In the genomic region with DNA sequence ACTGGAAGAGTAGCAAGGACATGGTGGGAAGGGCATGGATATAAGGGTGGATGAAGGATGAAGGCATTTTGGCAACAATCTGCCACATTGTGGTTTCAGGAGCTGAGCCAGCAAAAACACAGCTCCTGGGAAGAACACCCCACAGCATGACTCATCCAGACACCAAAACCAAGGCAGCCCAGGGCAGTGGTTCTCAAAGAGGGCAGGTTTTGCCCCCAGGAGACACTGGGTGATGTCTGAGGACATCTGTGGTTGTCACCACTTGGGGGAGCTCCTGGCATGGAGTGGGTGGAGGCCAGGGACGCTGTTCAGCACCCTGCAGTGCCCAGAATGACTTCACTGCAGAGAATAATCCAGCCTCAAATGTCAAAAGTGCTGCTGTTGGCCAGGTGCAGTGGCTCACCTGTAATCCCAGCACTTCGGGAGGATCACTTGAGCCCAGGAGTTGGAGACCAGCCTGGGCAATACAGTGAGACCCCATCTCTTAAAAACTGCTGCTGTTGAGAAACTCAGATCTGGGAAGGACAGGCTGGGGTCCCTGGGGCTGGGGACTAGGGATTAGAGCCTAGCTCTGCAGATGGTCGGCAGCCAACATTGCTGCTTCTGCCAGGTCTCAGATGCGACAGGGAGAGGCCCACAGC, we compare ENCODE assay signal across 9 cellular contexts. TPM values are rescaled to one million over a fixed set of nuclear protein-coding genes. Genes with fewer than 3 reads are reported as not detected.
DNase-seq lines count a peak whose midpoint lies in the region; ATAC-seq and TF ChIP-seq lines count a peak whose summit lies in the region.
"Had no signal": no experiment of that assay in that cellular context is flagged by ENCODE, and none has a peak within 500 bp of the region (broad histone marks: within the 10 kb centered on the region; RNA-seq: fewer than 3 reads in every experiment).

No MANE protein-coding gene starts in this region.

- H3K27ac Mint-ChIP-seq in natural killer cell = no peak overlapping the region

- H3K27me3 ChIP-seq in sigmoid colon = no peaks in the 10 kb centered on the region

- TF ChIP-seq CTCF in 22Rv1 (IDR thresholded peaks at IDR 0.05) = peak; percentile 21; the same call in 1 of the 2 replicates
- TF ChIP-seq CTCF in OCI-LY7 (conservative IDR thresholded peaks at IDR 0.05; ENCODE audit: low read length) = peak; percentile 57
- peak; percentile 33 for TF ChIP-seq CTCF in astrocyte of the spinal cord (IDR thresholded peaks at IDR 0.05; ENCODE audit: low read depth, low read length)
- TF ChIP-seq CTCF in natural killer cell (IDR thresholded peaks at IDR 0.05) = peak; percentile 48
- no peak for TF ChIP-seq CTCF in sigmoid colon (IDR thresholded peaks at IDR 0.05)

- no peak for TF ChIP-seq EP300 in sigmoid colon (IDR thresholded peaks at IDR 0.05)

- POLR2A ChIA-PET in OCI-LY7 (lab: Charles Lee) = no interaction called here

- DNase-seq in ELR (ENCODE audit: low read depth) (peak; percentile 87), OCI-LY7 (ENCODE audit: low spot score) (peak; percentile 14), astrocyte of the spinal cord (ENCODE audit: low read depth, low spot score) (peak; percentile 81), natural killer cell (peak; percentile 52), hypothalamus (lab: John Stamatoyannopoulos, UW) (no peak), sigmoid colon (no peak)
- no peak for DNase-seq in activated CD4-positive, CD25-positive, alpha-beta regulatory T cell treated with anti-CD3 and anti-CD28 coated beads, Interleukin-2, amount 50 U/mL, for 72 hours

- 53 to 71% methylated on average over 4 of the region's 4 CpGs for WGBS in sigmoid colon, 2 donors

- no peaks in the 10 kb centered on the region for H3K79me2 ChIP-seq in OCI-LY7 (ENCODE audit: insufficient read depth, low read depth, low read length)

- peaks cover 0 to 2% of the 10 kb centered on the region in 2 donors for H3K27me3 Mint-ChIP-seq in natural killer cell (ENCODE audit: low read depth in 2 of 2)

- no peak overlapping the region for H3K4me2 ChIP-seq in OCI-LY7 (ENCODE audit: low read length)

- no peaks in the 10 kb centered on the region for H3K36me3 Mint-ChIP-seq in natural killer cell

- H2AFZ ChIP-seq in OCI-LY7 (ENCODE audit: low read length) = no peak overlapping the region

- BruUV-seq in OCI-LY7 (replicated peaks; lab: Mats Ljungman, UMichigan) = no TSS peak

- in situ Hi-C loops in astrocyte of the spinal cord (cut with HindIII; ENCODE audit: low sequenced_read_pairs) = no loop called here

- no peak overlapping the region for H3K27ac ChIP-seq in 22Rv1
- H3K27ac ChIP-seq in OCI-LY7 (ENCODE audit: low read depth, low read length, poor library complexity, severe bottlenecking) = no peak overlapping the region
- H3K27ac ChIP-seq in sigmoid colon = no peak overlapping the region

- H3K36me3 ChIP-seq in OCI-LY7 (ENCODE audit: insufficient read depth, low read length) = no peaks in the 10 kb centered on the region
- no peaks in the 10 kb centered on the region for H3K36me3 ChIP-seq in sigmoid colon

- H3K4me1 ChIP-seq in OCI-LY7 (ENCODE audit: insufficient read depth, low read length, poor library complexity, severe bottlenecking) = no peaks in the 10 kb centered on the region
- no peaks in the 10 kb centered on the region for H3K4me1 ChIP-seq in sigmoid colon

- ATAC-seq in natural killer cell = peak; percentile 69 to 86 (median 85)

- no peaks in the 10 kb centered on the region for H4K20me1 ChIP-seq in OCI-LY7 (ENCODE audit: insufficient read depth, low read length)

- intact Hi-C loops in OCI-LY7 (cut with micrococcal nuclease; ENCODE audit: unreplicated experiment) = no loop called here
- intact Hi-C loops in natural killer cell (cut with micrococcal nuclease) = loop anchor here (1.0 kb wide), 1 partner anchor 352 kb away; no protein-coding TSS in a partner anchor
- intact Hi-C loops in sigmoid colon (cut with DNase I) = no loop called here

- CTCF ChIA-PET in OCI-LY7 (lab: Charles Lee; ENCODE audit: unreplicated experiment) = no interaction called here

- H3K9me3 Mint-ChIP-seq in natural killer cell = no peaks in the 10 kb centered on the region

- H3K4me3 Mint-ChIP-seq in natural killer cell = no peak overlapping the region

- H3K9me3 ChIP-seq in OCI-LY7 (ENCODE audit: low read length) (no peaks in the 10 kb centered on the region), sigmoid colon (peaks cover 7 to 11% (median 10%) of the 10 kb centered on the region in 4 donors)

- H3K4me1 Mint-ChIP-seq in natural killer cell = no peaks in the 10 kb centered on the region

- H3K9me2 ChIP-seq in OCI-LY7 (ENCODE audit: insufficient read depth, low read length) = no peaks in the 10 kb centered on the region

- no peak overlapping the region for H3K4me3 ChIP-seq in OCI-LY7 (ENCODE audit: low read depth, low read length, poor library complexity, severe bottlenecking)
- H3K4me3 ChIP-seq in astrocyte of the spinal cord (ENCODE audit: low read depth, low read length) = no peak overlapping the region
- H3K4me3 ChIP-seq in sigmoid colon = no peak overlapping the region

- no peak for TF ChIP-seq POLR2A in sigmoid colon (IDR thresholded peaks at IDR 0.05)

RNA-seq across cellular contexts. Expression of a gene that starts 16.1 kb away (rescaled TPM):
- total RNA-seq in OCI-LY7 (2014; rRNA removed; shearing (Covaris generic)) = not detected in 2 replicates
- total RNA-seq in OCI-LY7 (2022) = not detected in 2 replicates
- total RNA-seq in natural killer cell = 1 to 10 TPM; 1.6 to 4.4 (median 1.7) TPM
- total RNA-seq in sigmoid colon = 1 to 10 TPM in 1 of 4 donors, under 1 TPM in 2, not detected in 1; under 0.01 to 1.2 (median 0.71) TPM
- under 1 TPM in 1 of 3 donors, not detected in 2; 0.22 TPM for polyA plus RNA-seq in sigmoid colon

RNA-seq across cellular contexts. Expression of a gene that starts 27.8 kb away (rescaled TPM):
- not detected in 2 replicates for total RNA-seq in OCI-LY7 (2014; rRNA removed; shearing (Covaris generic))
- total RNA-seq in OCI-LY7 (2022) (not detected in 2 replicates), natural killer cell (not detected), sigmoid colon (1 to 10 TPM; 1.5 to 3.8 (median 2.2) TPM)
- 1 to 10 TPM in 1 of 3 donors, not detected in 2; 1.6 TPM for polyA plus RNA-seq in sigmoid colon
- polyA plus RNA-seq: esophagus had no signal

Comparison
In these comparisons a context has a peak if more than half of its experiments do, and no peak if none do; other contexts are left out.
1. CTCF ChIP-seq: peak in 22Rv1 (single experiment), OCI-LY7 (single experiment), astrocyte of the spinal cord (single experiment) and natural killer cell (single experiment); none in sigmoid colon (0 of 4).
2. DNase-seq: peak in ELR (single experiment), OCI-LY7 (single experiment), astrocyte of the spinal cord (single experiment) and natural killer cell (single experiment); none in hypothalamus (0 of 51), activated CD4-positive, CD25-positive, alpha-beta regulatory T cell treated with anti-CD3 and anti-CD28 coated beads, Interleukin-2, amount 50 U/mL, for 72 hours (single experiment) and sigmoid colon (single experiment).